17 cellular contexts compared by ENCODE assay signal in the genomic region with DNA sequence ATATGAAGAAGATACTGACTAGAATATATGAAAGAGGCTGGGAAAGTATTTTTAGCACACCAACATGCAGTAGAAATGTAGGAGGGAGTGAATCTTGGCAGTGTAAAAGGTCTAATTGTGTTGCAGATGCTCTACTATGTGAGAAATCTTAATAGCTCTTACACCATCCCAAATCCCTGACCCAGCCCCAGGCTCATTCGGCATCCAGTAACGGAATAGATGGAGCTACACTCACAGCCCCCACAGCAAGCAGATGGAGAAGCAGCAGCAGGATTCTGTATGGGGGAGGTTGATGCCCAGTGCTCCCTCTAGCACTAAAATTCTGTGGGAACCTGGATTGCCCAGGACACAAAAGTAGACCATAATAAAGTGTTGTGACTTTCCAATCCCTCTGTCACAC.
A peak's percentile ranks its signal among the peaks of the same experiment; 100 is the strongest.
DNase-seq lines count a peak whose midpoint lies in the region; ATAC-seq and TF ChIP-seq lines count a peak whose summit lies in the region.
"Had no signal": no experiment of that assay in that cellular context is flagged by ENCODE, and none has a peak within 500 bp of the region (broad histone marks: within the 10 kb centered on the region; RNA-seq: fewer than 3 reads in every experiment).

No MANE protein-coding gene starts in this region.

- H3K4ac ChIP-seq in H9 (ENCODE audit: low read depth, low read length), result no peak overlapping the region

- peaks cover 0 to 7% of the 10 kb centered on the region in 2 experiments; a peak in 3 of 5 replicates for H3K9me3 Mint-ChIP-seq in H9
- H3K9me3 Mint-ChIP-seq in glutamatergic neuron (ENCODE audit: unreplicated experiment), result no peaks in the 10 kb centered on the region

- H3K27me3 ChIP-seq in H9 (ENCODE audit: insufficient read depth, low read length), result no peaks in the 10 kb centered on the region
- H3K27me3 ChIP-seq: BLaER1 treated with 17β-estradiol and CSF1 and Interleukin-3, amounts not matched to agents 10 nM and 100 nM had no signal

- H2AFZ ChIP-seq in H9 (ENCODE audit: low read length), result no peak overlapping the region

- no peak overlapping the region for H3K9ac ChIP-seq in H9 (ENCODE audit: extremely low read depth, insufficient read length, low read length)
- H3K9ac ChIP-seq: BLaER1 treated with 17β-estradiol and CSF1 and Interleukin-3, amounts not matched to agents 10 nM and 100 nM had no signal

- ATAC-seq in HG02970 (IDR thresholded peaks at IDR 0.05; ENCODE audit: low FRiP score, unreplicated experiment) (no peak), omental fat pad (ENCODE audit: low FRiP score) (no peak)
- ATAC-seq: HepG2 had no signal

- H3K27ac Mint-ChIP-seq in H9 (peak overlapping the region; percentile 91 to 98 (median 94)), glutamatergic neuron (ENCODE audit: unreplicated experiment) (peak overlapping the region; percentile 50)
- H3K27ac Mint-ChIP-seq: CD4-positive, CD25-positive, alpha-beta regulatory T cell had no signal

- no peak overlapping the region for H3K18ac ChIP-seq in H9 (ENCODE audit: insufficient read length, low read depth, low read length)

- peaks cover 0 to 5% (median under 1%) of the 10 kb centered on the region in 3 experiments; a peak in 3 of 7 replicates for H3K36me3 Mint-ChIP-seq in H9 (ENCODE audit: insufficient read depth in 1 of 3, low read depth in 3 of 3)
- no peaks in the 10 kb centered on the region for H3K36me3 Mint-ChIP-seq in glutamatergic neuron (ENCODE audit: unreplicated experiment)
- H3K36me3 Mint-ChIP-seq: CD4-positive, CD25-positive, alpha-beta regulatory T cell had no signal

- H3K4me3 Mint-ChIP-seq in H9, result no peak overlapping the region
- H3K4me3 Mint-ChIP-seq in glutamatergic neuron (ENCODE audit: unreplicated experiment), result no peak overlapping the region
- H3K4me3 Mint-ChIP-seq: CD4-positive, CD25-positive, alpha-beta regulatory T cell had no signal

- H3K14ac ChIP-seq in H9 (ENCODE audit: insufficient read depth, low read length), result no peak overlapping the region

- no peaks in the 10 kb centered on the region for H4K20me1 ChIP-seq in H9 (ENCODE audit: control insufficient read depth, insufficient read depth, insufficient read length)
- H4K20me1 ChIP-seq: BLaER1 treated with 17β-estradiol and CSF1 and Interleukin-3, amounts not matched to agents 10 nM and 100 nM had no signal

- H3K79me2 ChIP-seq in H9 (ENCODE audit: insufficient read depth, low read length), result no peaks in the 10 kb centered on the region

- DNase-seq in DMS 273 (lab: John Stamatoyannopoulos, UW; ENCODE audit: unreplicated experiment), result peak; percentile 21
- no peak for DNase-seq in DMS 273 treated with DMSO at 0.1 percent for 48 hours (lab: John Stamatoyannopoulos, UW)
- no peak for DNase-seq in H9
- no peak for DNase-seq in glutamatergic neuron
- no peak for DNase-seq in HuH-7.5 (ENCODE audit: low spot score)
- DNase-seq in omental fat pad (ENCODE audit: low spot score), result no peak
- DNase-seq in NCI-H2081 treated with DMSO at 0.1 percent for 48 hours (lab: John Stamatoyannopoulos, UW), result no peak
- DNase-seq: AML-193; CD4-positive, CD25-positive, alpha-beta regulatory T cell; DMS79; GDM1; H7; Karpas-422 had no signal

- no peak overlapping the region for H2BK15ac ChIP-seq in H9 (ENCODE audit: low read depth, low read length)

- H4K8ac ChIP-seq in H9 (replicated peaks; ENCODE audit: insufficient read length, low read depth, low read length), result no peak overlapping the region

- H3K4me1 Mint-ChIP-seq in H9 (peaks cover 58 to 61% of the 10 kb centered on the region in 2 experiments), glutamatergic neuron (ENCODE audit: low read depth, unreplicated experiment) (peaks cover 7% of the 10 kb centered on the region)
- H3K4me1 Mint-ChIP-seq: CD4-positive, CD25-positive, alpha-beta regulatory T cell had no signal

- H2BK120ac ChIP-seq in H9 (ENCODE audit: low read depth, low read length, poor library complexity, severe bottlenecking), result no peak overlapping the region

- H2BK12ac ChIP-seq in H9 (ENCODE audit: insufficient read length, low read depth, low read length), result no peak overlapping the region

- H3K23me2 ChIP-seq in H9 (ENCODE audit: insufficient read length, low read depth, low read length, poor library complexity, severe bottlenecking), result no peaks in the 10 kb centered on the region

- H4K91ac ChIP-seq in H9 (ENCODE audit: insufficient read length, low read depth, low read length), result no peak overlapping the region

- no peak overlapping the region for H3K23ac ChIP-seq in H9 (ENCODE audit: insufficient read length, low read depth, low read length)

- no peak overlapping the region for H3K56ac ChIP-seq in H9 (ENCODE audit: insufficient read length, low read depth, low read length)

- no peaks in the 10 kb centered on the region for H3K9me3 ChIP-seq in H9 (ENCODE audit: control insufficient read depth, low read depth, low read length)

- TF ChIP-seq CTCF in H9 (conservative IDR thresholded peaks at IDR 0.05) (no peak), glutamatergic neuron (IDR thresholded peaks at IDR 0.05; ENCODE audit: partially characterized antibody, unreplicated experiment) (no peak), omental fat pad (IDR thresholded peaks at IDR 0.05) (no peak)

- peak overlapping the region; percentile 9 for H3K27ac ChIP-seq in H9 (ENCODE audit: insufficient read length, low read depth, low read length)
- H3K27ac ChIP-seq: 22Rv1; BLaER1 treated with 17β-estradiol and CSF1 and Interleukin-3, amounts not matched to agents 10 nM and 100 nM had no signal

- no peaks in the 10 kb centered on the region for H3K27me3 Mint-ChIP-seq in H9 (ENCODE audit: low read depth)
- no peaks in the 10 kb centered on the region for H3K27me3 Mint-ChIP-seq in glutamatergic neuron (ENCODE audit: unreplicated experiment)
- H3K27me3 Mint-ChIP-seq: CD4-positive, CD25-positive, alpha-beta regulatory T cell had no signal

- H2AK5ac ChIP-seq in H9 (ENCODE audit: insufficient read length, low read length), result no peak overlapping the region

- peaks cover 20% of the 10 kb centered on the region; the same call in 1 of the 2 replicates for H3K4me1 ChIP-seq in H9 (ENCODE audit: insufficient read depth, low read length)
- H3K4me1 ChIP-seq: BLaER1 treated with 17β-estradiol and CSF1 and Interleukin-3, amounts not matched to agents 10 nM and 100 nM had no signal

- no peak overlapping the region for H4K5ac ChIP-seq in H9 (ENCODE audit: insufficient read length, low read depth, low read length)

- H3T11ph ChIP-seq in H9 (ENCODE audit: low read length), result no peak overlapping the region

- H2BK5ac ChIP-seq in H9 (ENCODE audit: insufficient read length, low read length), result no peak overlapping the region

- H2BK20ac ChIP-seq in H9 (ENCODE audit: low read depth, low read length, poor library complexity, severe bottlenecking), result no peak overlapping the region

- no CpG with 5 or more reads among the region's 2 CpGs for WGBS in H9 (ENCODE audit: extremely low coverage, insufficient read length, low lambda C conversion rate)

- H3K79me1 ChIP-seq in H9 (ENCODE audit: insufficient read depth, low read depth, low read length, poor library complexity, severe bottlenecking), result no peaks in the 10 kb centered on the region

- no peak overlapping the region for H3K4me2 ChIP-seq in H9 (ENCODE audit: insufficient read depth, insufficient read length, low read length)
- H3K4me2 ChIP-seq: BLaER1 treated with 17β-estradiol and CSF1 and Interleukin-3, amounts not matched to agents 10 nM and 100 nM had no signal
